9 cellular contexts compared by ENCODE assay signal in the genomic region with DNA sequence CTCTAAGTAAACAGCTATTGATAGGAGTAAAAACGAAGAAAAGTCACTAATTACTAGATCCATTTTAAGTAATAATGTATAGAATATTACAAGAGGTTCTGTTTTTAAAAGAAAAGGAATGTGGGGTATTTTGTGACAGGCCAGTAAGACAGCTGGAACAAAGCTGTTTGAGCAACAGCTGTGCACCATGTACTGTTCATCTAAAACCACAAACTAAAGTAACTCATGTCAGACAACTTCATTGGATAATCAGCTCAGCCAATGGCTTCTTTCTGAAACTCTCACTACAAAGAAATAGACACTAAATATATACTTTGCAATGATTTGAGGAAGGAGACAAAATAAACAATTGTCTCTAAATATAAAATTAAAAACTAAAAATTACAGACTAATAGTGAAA.
A peak's percentile ranks its signal among the peaks of the same experiment; 100 is the strongest.
DNase-seq lines count a peak whose midpoint lies in the region; ATAC-seq and TF ChIP-seq lines count a peak whose summit lies in the region.
"Had no signal": no experiment of that assay in that cellular context is flagged by ENCODE, and none has a peak within 500 bp of the region (broad histone marks: within the 10 kb centered on the region; RNA-seq: fewer than 3 reads in every experiment).

No MANE protein-coding gene starts in this region.

- DNase-seq in MM.1S = peak; percentile 61
- peak; percentile 9 for DNase-seq in left kidney (ENCODE audit: low read depth, low spot score)
- DNase-seq in activated CD4-positive, alpha-beta T cell treated with anti-CD3 and anti-CD28 coated beads for 4 hours = no peak
- DNase-seq in SKM-1 treated with dmso at 0.1 percent for 144 hours (lab: John Stamatoyannopoulos, UW; ENCODE audit: unreplicated experiment) = no peak
- no peak for DNase-seq in activated CD4-positive, CD25-positive, alpha-beta regulatory T cell (lab: John Stamatoyannopoulos, UW)
- DNase-seq: small intestine had no signal

- H4K20me1 ChIP-seq in MM.1S (ENCODE audit: insufficient read depth, low read length) = no peaks in the 10 kb centered on the region

- H3K27ac ChIP-seq in MM.1S (ENCODE audit: low read length) = no peak overlapping the region

- no peak overlapping the region for H2AFZ ChIP-seq in MM.1S (ENCODE audit: low read length)

- no peak for TF ChIP-seq CTCF in MM.1S (IDR thresholded peaks at IDR 0.05; ENCODE audit: low read length)

- H3K79me2 ChIP-seq in MM.1S (ENCODE audit: low read length) = peaks cover 25% of the 10 kb centered on the region; the same call in 1 of the 2 replicates

- H3K9ac ChIP-seq in MM.1S (ENCODE audit: low read length) = no peak overlapping the region

- no peaks in the 10 kb centered on the region for H3K9me3 ChIP-seq in MM.1S (replicated peaks; ENCODE audit: insufficient read depth, low read length)

- ATAC-seq in GM18511 (IDR thresholded peaks at IDR 0.05; ENCODE audit: unreplicated experiment) (peak; percentile 62), HG02642 (IDR thresholded peaks at IDR 0.05; ENCODE audit: poor library complexity, unreplicated experiment) (peak; percentile 84), GM18907 (IDR thresholded peaks at IDR 0.05; ENCODE audit: unreplicated experiment) (no peak)

- H3K9me2 ChIP-seq in MM.1S (replicated peaks; ENCODE audit: insufficient read depth, low read length) = no peaks in the 10 kb centered on the region

- no peaks in the 10 kb centered on the region for H3K36me3 ChIP-seq in MM.1S (replicated peaks; ENCODE audit: insufficient read depth, low read length)

- H3F3A ChIP-seq in MM.1S (ENCODE audit: insufficient read depth, low read length) = peaks cover 7% of the 10 kb centered on the region; the same call in 1 of the 2 replicates

- peaks cover 7% of the 10 kb centered on the region; the same call in 1 of the 2 replicates for H3K4me1 ChIP-seq in MM.1S (ENCODE audit: low read length)

- H3K4me2 ChIP-seq in MM.1S (ENCODE audit: low read depth, low read length) = no peak overlapping the region

- H3K4me3 ChIP-seq in MM.1S (ENCODE audit: low read length) = no peak overlapping the region

- H3K27me3 ChIP-seq in MM.1S (replicated peaks; ENCODE audit: insufficient read depth, low read length) = no peaks in the 10 kb centered on the region

Comparison
In these comparisons a context has a peak if more than half of its experiments do, and no peak if none do; other contexts are left out.
1. DNase-seq: peak in MM.1S (single experiment) and left kidney (single experiment); none in activated CD4-positive, alpha-beta T cell treated with anti-CD3 and anti-CD28 coated beads for 4 hours (0 of 2), SKM-1 treated with dmso at 0.1 percent for 144 hours (single experiment) and activated CD4-positive, CD25-positive, alpha-beta regulatory T cell (0 of 4).